ENCODE assay signal across 15 cellular contexts in the genomic region with DNA sequence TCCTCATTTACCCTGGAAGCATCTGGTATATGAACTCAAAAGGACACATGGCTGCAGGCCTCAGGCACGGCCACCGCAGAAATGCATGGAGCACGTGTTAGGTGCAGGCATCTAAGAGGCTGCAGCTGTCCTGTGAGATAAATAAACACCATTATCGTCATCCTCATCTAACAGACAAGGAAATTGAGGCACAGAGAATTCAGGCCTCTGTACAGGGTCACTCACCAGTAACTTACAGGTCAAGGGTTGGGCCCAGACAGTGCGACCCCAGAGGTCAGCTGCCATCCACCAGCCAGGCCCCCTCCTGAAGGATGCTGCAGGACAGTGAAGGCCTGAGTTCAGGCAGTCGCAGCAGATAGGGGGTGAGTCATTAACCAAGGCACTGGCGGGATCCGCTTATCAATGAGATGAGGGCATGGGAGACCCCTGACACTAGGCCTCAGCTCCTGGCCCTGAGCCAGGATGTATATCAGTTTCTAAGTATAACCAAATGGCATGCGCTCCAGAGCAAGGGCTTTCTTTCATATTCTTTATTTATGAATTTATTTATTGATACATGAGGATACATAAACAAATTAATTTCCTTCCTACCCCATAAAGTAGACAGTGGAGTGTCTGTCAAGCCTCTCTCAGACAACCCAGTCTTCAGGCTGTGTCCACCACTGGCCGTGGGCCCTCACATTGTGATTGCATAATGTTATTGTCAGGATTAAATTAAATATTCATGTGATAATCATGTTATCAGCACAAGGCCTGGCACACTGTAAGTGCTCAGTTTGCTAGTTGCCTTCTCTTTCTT.
"Had no signal": no experiment of that assay in that cellular context is flagged by ENCODE, and none has a peak within 500 bp of the region (broad histone marks: within the 10 kb centered on the region; RNA-seq: fewer than 3 reads in every experiment).

No MANE protein-coding gene starts in this region.

- H3K4me1 ChIP-seq: esophagus squamous epithelium, testis had no signal

- H3K4me3 ChIP-seq: cardiac muscle cell, esophagus squamous epithelium, testis had no signal

- H3K36me3 ChIP-seq: cardiac muscle cell, esophagus squamous epithelium had no signal

- H3K27me3 ChIP-seq: cardiac muscle cell, esophagus squamous epithelium, testis had no signal

- H3K9me3 ChIP-seq: esophagus squamous epithelium, testis had no signal

- DNase-seq: activated CD4-positive, alpha-beta memory T cell treated with anti-CD3 and anti-CD28 coated beads for 36 hours; activated CD4-positive, CD25-positive, alpha-beta regulatory T cell treated with anti-CD3 and anti-CD28 coated beads, Interleukin-2, amount 50 U/mL, for 72 hours; activated naive CD4-positive, alpha-beta T cell; activated T-cell treated with anti-CD3 and anti-CD28 coated beads, Interleukin-2, amount 50 U/mL, for 72 hours; esophagus squamous epithelium; foreskin fibroblast; immature natural killer cell; left cardiac atrium; mammary epithelial cell; natural killer cell; stimulated activated CD4-positive, alpha-beta T cell treated with anti-CD3 and anti-CD28 coated beads, Interleukin-15, amount 100 ng/mL, for 24 hours; stimulated activated CD4-positive, alpha-beta T cell treated with anti-CD3 and anti-CD28 coated beads, Interleukin-4, amount 100 ng/mL, for 24 hours; stimulated activated naive CD8-positive, alpha-beta T cell treated with anti-CD3 and anti-CD28 coated beads, Interleukin-15, amount 100 ng/mL, for 72 hours; testis had no signal

- ATAC-seq: activated T-cell treated with anti-CD3 and anti-CD28 coated beads, Interleukin-2, amount 50 U/mL, for 72 hours; natural killer cell had no signal

- H3K27ac ChIP-seq: esophagus squamous epithelium, testis had no signal
